Comparison of ENCODE assay signal across 24 cellular contexts in the genomic region with DNA sequence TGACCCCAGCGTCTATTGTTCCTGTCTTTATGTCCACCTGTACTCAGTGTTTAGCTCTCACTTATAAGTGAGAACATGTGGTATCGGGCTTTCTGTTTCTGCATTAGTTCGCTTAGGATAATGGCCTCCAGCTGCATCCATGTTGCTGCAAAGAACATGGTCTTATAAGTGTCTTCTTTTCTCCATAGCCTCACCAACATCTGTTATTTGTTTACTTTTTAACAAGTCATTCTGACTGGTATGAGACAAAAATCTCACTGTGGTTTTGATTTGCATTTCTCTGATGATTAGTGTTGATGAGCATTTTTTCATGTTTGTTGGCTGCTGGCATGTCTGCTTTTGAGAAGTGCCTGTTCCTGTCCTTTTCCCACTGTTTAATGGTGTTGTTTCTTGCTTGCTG. TPM values are rescaled to one million over a fixed set of nuclear protein-coding genes. Genes with fewer than 3 reads are reported as not detected.
DNase-seq lines count a peak whose midpoint lies in the region; ATAC-seq, FAIRE-seq and TF ChIP-seq lines count a peak whose summit lies in the region.
"Had no signal": no experiment of that assay in that cellular context is flagged by ENCODE, and none has a peak within 500 bp of the region (broad histone marks: within the 10 kb centered on the region; RNA-seq: fewer than 3 reads in every experiment).

No MANE protein-coding gene starts in this region.

- no peaks in the 10 kb centered on the region for H3K9me3 ChIP-seq in suprapubic skin
- no peaks in the 10 kb centered on the region for H3K9me3 ChIP-seq in pancreas
- H3K9me3 ChIP-seq: SJCRH30, stomach had no signal

- peak; percentile 62 for ATAC-seq in GM19463 (IDR thresholded peaks at IDR 0.05; ENCODE audit: unreplicated experiment)
- peak; percentile 56 for ATAC-seq in HG03159 (IDR thresholded peaks at IDR 0.05; ENCODE audit: unreplicated experiment)
- no peak for ATAC-seq in HG03039 (IDR thresholded peaks at IDR 0.05; ENCODE audit: unreplicated experiment)
- ATAC-seq in pancreas: no peak
- ATAC-seq: natural killer cell treated with Interleukin-12 subunit alpha and Interleukin-12 subunit beta and Interleukin-15 and Interleukin-18, amount 100 ng/mL, for 72 hours had no signal

- intact Hi-C loops in pancreas (cut with DNase I): no loop called here

- no peak for TF ChIP-seq EP300 in suprapubic skin (IDR thresholded peaks at IDR 0.05)

- DNase-seq in GM18507 (ENCODE audit: extremely low spot score, insufficient read length, low read depth) (no peak), astrocyte of the hippocampus (ENCODE audit: low read depth, low spot score) (peak; percentile 5), suprapubic skin (ENCODE audit: low spot score in 2 of 2) (no peak), pancreas (no peak)
- no peak for DNase-seq in activated naive CD4-positive, alpha-beta T cell treated with anti-CD3 and anti-CD28 coated beads, Interleukin-2, amount 50 U/mL, for 16 hours
- DNase-seq: activated CD4-positive, alpha-beta T cell treated with anti-CD3 and anti-CD28 coated beads, Interleukin-2, amount 50 U/mL, for 48 hours; activated naive CD4-positive, alpha-beta T cell; activated T-cell treated with anti-CD3 and anti-CD28 coated beads for 4 hours; aorta; foreskin fibroblast; HFFc6; KG1; mesendoderm; NCI-H748 treated with DMSO at 0.1 percent for 48 hours; PC-9; SJCRH30; stimulated activated CD4-positive, alpha-beta T cell treated with anti-CD3 and anti-CD28 coated beads, Interleukin-1b, Interleukin-23, amount 100 ng/mL, for 48 hours; stomach; WERI-Rb-1 had no signal

- 62% methylated on average over 3 of the region's 3 CpGs for WGBS in suprapubic skin
- WGBS in pancreas, 2 donors: 86 to 91% methylated on average over 3 of the region's 3 CpGs

- TF ChIP-seq POLR2A in suprapubic skin (IDR thresholded peaks at IDR 0.05): no peak

- no peaks in the 10 kb centered on the region for H3K27me3 ChIP-seq in suprapubic skin
- no peaks in the 10 kb centered on the region for H3K27me3 ChIP-seq in pancreas
- H3K27me3 ChIP-seq: SJCRH30, stomach had no signal

- no peaks in the 10 kb centered on the region for H3K4me1 ChIP-seq in suprapubic skin
- H3K4me1 ChIP-seq in pancreas: no peaks in the 10 kb centered on the region
- H3K4me1 ChIP-seq: stomach had no signal

- no peak overlapping the region for H3K4me3 ChIP-seq in suprapubic skin
- H3K4me3 ChIP-seq in pancreas: no peak overlapping the region
- H3K4me3 ChIP-seq: PC-9, SJCRH30, stomach had no signal

- TF ChIP-seq CTCF in suprapubic skin (IDR thresholded peaks at IDR 0.05): no peak
- no peak for TF ChIP-seq CTCF in pancreas (IDR thresholded peaks at IDR 0.05)

- no peak overlapping the region for H3K27ac ChIP-seq in suprapubic skin
- no peak overlapping the region for H3K27ac ChIP-seq in pancreas
- H3K27ac ChIP-seq: PC-9, SJCRH30, stomach, WERI-Rb-1 had no signal

- peak; percentile 47 for FAIRE-seq in GM18507 (lab: Jason Lieb, UNC)
- FAIRE-seq in pancreas (lab: Jason Lieb, UNC): no peak
- FAIRE-seq: endometrium had no signal

- H3K36me3 ChIP-seq in suprapubic skin (no peaks in the 10 kb centered on the region), pancreas (no peaks in the 10 kb centered on the region)
- H3K36me3 ChIP-seq: SJCRH30, stomach, WERI-Rb-1 had no signal

RNA-seq across cellular contexts. Expression of a gene that starts 21.7 kb away (rescaled TPM):
- total RNA-seq in suprapubic skin (1 to 10 TPM in 2 of 4 donors, not detected in 2; 5.5 to 5.9 TPM), pancreas (not detected)
- polyA plus RNA-seq in pancreas: under 1 TPM in 1 of 2 donors, not detected in 1; 0.19 TPM
- total RNA-seq: HFFc6; natural killer cell treated with Interleukin-12 subunit alpha and Interleukin-12 subunit beta and Interleukin-15 and Interleukin-18, amount 100 ng/mL, for 72 hours; PC-9; stomach had no signal
- polyA plus RNA-seq: aorta had no signal

Comparison
In these comparisons a context has a peak if more than half of its experiments do, and no peak if none do; other contexts are left out.
1. ATAC-seq: peak in GM19463 (single experiment) and HG03159 (single experiment); none in HG03039 (single experiment) and pancreas (0 of 4).